ENCODE assay signal across 8 cellular contexts in the genomic region with DNA sequence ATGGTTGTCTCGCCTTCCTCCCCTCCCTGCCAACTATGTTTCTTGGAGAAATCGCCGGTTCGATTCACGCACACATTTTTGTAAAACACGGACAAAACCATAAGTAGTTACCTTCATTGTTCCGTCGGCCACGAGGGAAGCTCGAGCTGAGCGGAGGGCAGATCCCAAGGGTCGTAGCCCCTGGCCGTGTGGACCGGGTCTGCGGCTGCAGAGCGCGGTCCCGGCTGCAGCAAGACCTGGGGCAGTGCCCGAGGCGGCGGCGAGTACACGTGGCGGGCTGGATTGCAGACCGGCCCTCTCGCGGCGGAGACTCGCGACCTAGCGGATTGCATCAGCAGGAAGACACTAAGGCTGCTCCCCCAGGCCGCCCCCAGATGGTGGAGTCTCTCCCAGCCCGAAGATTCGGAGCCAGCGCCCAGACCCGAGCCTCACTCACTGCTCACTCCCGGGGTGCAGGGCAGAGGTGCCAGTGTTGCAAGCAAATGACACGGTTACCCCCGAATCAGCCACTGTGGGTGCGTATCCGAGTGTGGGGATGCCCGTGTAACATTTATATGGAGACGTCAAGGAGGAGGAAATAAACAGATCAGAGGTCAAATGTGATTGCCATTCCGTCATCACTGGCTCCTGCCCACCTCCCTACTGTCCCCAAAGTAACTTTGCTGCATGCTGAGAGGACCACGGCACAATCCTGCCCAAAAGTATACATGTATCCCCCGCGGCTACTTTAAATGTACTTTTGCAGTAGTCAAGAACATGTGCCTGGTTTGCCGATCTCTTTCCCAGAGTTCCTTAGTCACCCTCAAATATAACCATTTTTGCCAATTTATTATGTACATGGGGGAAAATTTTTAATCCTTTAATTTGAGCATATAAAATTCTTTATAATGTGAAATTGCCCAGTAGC. TPM values are rescaled to one million over a fixed set of nuclear protein-coding genes. Genes with fewer than 3 reads are reported as not detected.
DNase-seq lines count a peak whose midpoint lies in the region; ATAC-seq and TF ChIP-seq lines count a peak whose summit lies in the region.

A gene with protein sequence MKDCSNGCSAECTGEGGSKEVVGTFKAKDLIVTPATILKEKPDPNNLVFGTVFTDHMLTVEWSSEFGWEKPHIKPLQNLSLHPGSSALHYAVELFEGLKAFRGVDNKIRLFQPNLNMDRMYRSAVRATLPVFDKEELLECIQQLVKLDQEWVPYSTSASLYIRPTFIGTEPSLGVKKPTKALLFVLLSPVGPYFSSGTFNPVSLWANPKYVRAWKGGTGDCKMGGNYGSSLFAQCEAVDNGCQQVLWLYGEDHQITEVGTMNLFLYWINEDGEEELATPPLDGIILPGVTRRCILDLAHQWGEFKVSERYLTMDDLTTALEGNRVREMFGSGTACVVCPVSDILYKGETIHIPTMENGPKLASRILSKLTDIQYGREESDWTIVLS (minus strand): TSS at position 286 of the 907 bp plus-strand sequence. CDS start 169 bp downstream, at position 117.

- peaks cover 30% of the 10 kb centered on the region for H3K4me1 ChIP-seq in smooth muscle cell (ENCODE audit: low read depth)

- ATAC-seq in GM19043 (IDR thresholded peaks at IDR 0.05; ENCODE audit: low read depth, unreplicated experiment), result peak; percentile 34
- ATAC-seq in HG03571 (IDR thresholded peaks at IDR 0.05; ENCODE audit: unreplicated experiment), result peak; percentile 36

- DNase-seq in AG20443 (ENCODE audit: low spot score), result peak; percentile 89
- DNase-seq in cardiac fibroblast (ENCODE audit: low read depth in 2 of 2), result peak; percentile 87 to 89
- peak; percentile 96 for DNase-seq in islet precursor cell
- peak; percentile 45 for DNase-seq in smooth muscle cell (lab: John Stamatoyannopoulos, UW; ENCODE audit: unreplicated experiment)
- DNase-seq in DMS79 treated with DMSO at 0.1 percent for 48 hours (lab: John Stamatoyannopoulos, UW), result no peak

- H3K36me3 ChIP-seq in SU-DHL-6 (ENCODE audit: low read length) (no peaks in the 10 kb centered on the region), smooth muscle cell (ENCODE audit: low read depth) (no peaks in the 10 kb centered on the region)

- H2AFZ ChIP-seq in SU-DHL-6 (ENCODE audit: low read depth, low read length, severe bottlenecking), result peak within 1 kb of the TSS; percentile 97
- H2AFZ ChIP-seq in smooth muscle cell (ENCODE audit: low read depth), result peak within 1 kb of the TSS; percentile 94

- H3K9ac ChIP-seq in SU-DHL-6 (ENCODE audit: low read length) (peak within 1 kb of the TSS; percentile 92), smooth muscle cell (ENCODE audit: low read depth) (peak within 1 kb of the TSS; percentile 87)

- H4K20me1 ChIP-seq in SU-DHL-6 (ENCODE audit: low read depth, low read length) (no peaks in the 10 kb centered on the region), smooth muscle cell (ENCODE audit: low read depth) (peaks cover 4% of the 10 kb centered on the region)

- H3K27me3 ChIP-seq in SU-DHL-6 (ENCODE audit: low read length) (no peaks in the 10 kb centered on the region), smooth muscle cell (ENCODE audit: low read depth) (no peaks in the 10 kb centered on the region)

- no peak for TF ChIP-seq CTCF in SU-DHL-6 (IDR thresholded peaks at IDR 0.05; ENCODE audit: insufficient read depth, low read length, poor library complexity, severe bottlenecking)
- peak; percentile 25 for TF ChIP-seq CTCF in cardiac fibroblast (IDR thresholded peaks at IDR 0.05; ENCODE audit: low read depth, low read length)
- TF ChIP-seq CTCF in smooth muscle cell (IDR thresholded peaks at IDR 0.05; ENCODE audit: borderline replicate concordance, insufficient read depth, poor library complexity, severe bottlenecking), result no peak

- H3K9me2 ChIP-seq in SU-DHL-6 (replicated peaks; ENCODE audit: insufficient read depth, low read length), result no peaks in the 10 kb centered on the region

- peaks cover 45% of the 10 kb centered on the region for H3K79me2 ChIP-seq in SU-DHL-6 (ENCODE audit: insufficient read depth, low read length)
- H3K79me2 ChIP-seq in smooth muscle cell (ENCODE audit: low read depth), result peaks cover 40% of the 10 kb centered on the region

- H3K27ac ChIP-seq in SU-DHL-6 (ENCODE audit: low read depth, low read length) (peak within 1 kb of the TSS; percentile 50), smooth muscle cell (ENCODE audit: low read depth) (peak within 1 kb of the TSS; percentile 80)

- H3F3A ChIP-seq in SU-DHL-6 (ENCODE audit: insufficient read depth) (peaks cover 29% of the 10 kb centered on the region), smooth muscle cell (ENCODE audit: low read depth) (peaks cover 22% of the 10 kb centered on the region)

- H3K4me2 ChIP-seq in SU-DHL-6 (ENCODE audit: low read depth, low read length, poor library complexity, severe bottlenecking) (peak within 1 kb of the TSS; percentile 92), smooth muscle cell (peak within 1 kb of the TSS; percentile 95)

- H3K4me3 ChIP-seq in SU-DHL-6 (ENCODE audit: insufficient read depth, low read length, poor library complexity, severe bottlenecking), result peak within 1 kb of the TSS; percentile 94
- H3K4me3 ChIP-seq in cardiac fibroblast (replicated peaks in 1 of 2; ENCODE audit: low read depth in 2 of 2, low read length in 2 of 2), result peak within 1 kb of the TSS; percentile 78 to 84
- H3K4me3 ChIP-seq in smooth muscle cell, result peak within 1 kb of the TSS; percentile 87

- H3K9me3 ChIP-seq in SU-DHL-6 (ENCODE audit: insufficient read depth, low read length), result no peaks in the 10 kb centered on the region
- no peaks in the 10 kb centered on the region for H3K9me3 ChIP-seq in smooth muscle cell (replicated peaks; ENCODE audit: low read depth)

- WGBS in smooth muscle cell (ENCODE audit: low lambda C conversion rate), result 3% methylated on average over 47 of the region's 48 CpGs

RNA-seq across cellular contexts. Expression of the gene that starts here (rescaled TPM):
- total RNA-seq in smooth muscle cell, result 174 and 200 TPM in 2 replicates
- 57.4 and 78.2 TPM in 2 replicates for polyA plus RNA-seq in smooth muscle cell
